14 cellular contexts compared by ENCODE assay signal in genomic region chr2:238493411-238493810, GRCh38.
DNase-seq lines count a peak whose midpoint lies in the region; ATAC-seq and TF ChIP-seq lines count a peak whose summit lies in the region.
"Had no signal": no experiment of that assay in that cellular context is flagged by ENCODE, and none has a peak within 500 bp of the region (broad histone marks: within the 10 kb centered on the region; RNA-seq: fewer than 3 reads in every experiment).

No MANE protein-coding gene starts in this region.

- CTCF ChIA-PET in activated CD8-positive, alpha-beta memory T cell treated with anti-CD3 and anti-CD28 coated beads, Interleukin-2, amount 10 ng/mL, durations not matched to agents 7 days and 5 days (lab: Charles Lee) = interaction anchor here (0.8 to 2.2 kb wide), 7 partner anchors 9 to 204 kb away, joined by 3 to 6 read pairs (median 3); no protein-coding TSS in a partner anchor
- CTCF ChIA-PET in CD4-positive, alpha-beta memory T cell (lab: Charles Lee; ENCODE audit: partially characterized antibody) = interaction anchor here (0.7 kb wide), 1 partner anchor 165 kb away, joined by 3 read pairs; no protein-coding TSS in a partner anchor
- CTCF ChIA-PET in activated CD8-positive, alpha-beta T cell treated with anti-CD3 and anti-CD28 coated beads for 36 hours (lab: Charles Lee) = interaction anchor here (1.2 to 1.6 kb wide), 5 partner anchors 9 to 122 kb away, joined by 3 to 7 read pairs (median 3); no protein-coding TSS in a partner anchor

- in situ Hi-C loops in transverse colon (cut with MboI; ENCODE audit: low pct_ligation_motif_present in 1 of 4, low pct_unique_long_range_greater_than_20kb in 1 of 4, low sequenced_read_pairs in 3 of 4) = no loop called here

- no peaks in the 10 kb centered on the region for H3K36me3 ChIP-seq in CD4-positive, alpha-beta memory T cell (ENCODE audit: insufficient read depth, low read length)
- no peaks in the 10 kb centered on the region for H3K36me3 ChIP-seq in transverse colon

- TF ChIP-seq CTCF in activated CD8-positive, alpha-beta T cell treated with anti-CD3 and anti-CD28 coated beads for 36 hours (IDR thresholded peaks at IDR 0.05) = no peak
- no peak for TF ChIP-seq CTCF in transverse colon (IDR thresholded peaks at IDR 0.05)

- 81 to 87% methylated on average over 4 to 5 of the region's 5 CpGs for WGBS in transverse colon (ENCODE audit: low coverage in 1 of 2), 2 donors

- H3K9me3 ChIP-seq in CD4-positive, alpha-beta memory T cell (ENCODE audit: control insufficient read depth in 1 of 2, low read length in 2 of 2) = no peaks in the 10 kb centered on the region
- H3K9me3 ChIP-seq in transverse colon = no peaks in the 10 kb centered on the region
- H3K9me3 ChIP-seq: A549 had no signal

- H3K4me1 ChIP-seq in CD4-positive, alpha-beta memory T cell (ENCODE audit: insufficient read depth, low read length) = peaks cover 27% of the 10 kb centered on the region
- H3K4me1 ChIP-seq in transverse colon = peaks cover 0 to 5% (median 0%) of the 10 kb centered on the region in 4 donors
- H3K4me1 ChIP-seq: A549 had no signal

- ATAC-seq in activated CD8-positive, alpha-beta memory T cell treated with anti-CD3 and anti-CD28 coated beads, Interleukin-2, amount 10 ng/mL, durations not matched to agents 7 days and 5 days = no peak
- no peak for ATAC-seq in activated CD8-positive, alpha-beta T cell treated with anti-CD3 and anti-CD28 coated beads for 36 hours
- ATAC-seq in naive thymus-derived CD8-positive, alpha-beta T cell = no peak
- ATAC-seq: A549 had no signal

- no peaks in the 10 kb centered on the region for H3K9me3 Mint-ChIP-seq in activated CD8-positive, alpha-beta memory T cell treated with anti-CD3 and anti-CD28 coated beads, Interleukin-2, amount 10 ng/mL, durations not matched to agents 7 days and 5 days (ENCODE audit: low read depth)
- no peaks in the 10 kb centered on the region for H3K9me3 Mint-ChIP-seq in CD4-positive, alpha-beta memory T cell
- no peaks in the 10 kb centered on the region for H3K9me3 Mint-ChIP-seq in activated CD8-positive, alpha-beta T cell treated with anti-CD3 and anti-CD28 coated beads for 36 hours
- no peaks in the 10 kb centered on the region for H3K9me3 Mint-ChIP-seq in naive thymus-derived CD8-positive, alpha-beta T cell
- H3K9me3 Mint-ChIP-seq: CD4-positive, CD25-positive, alpha-beta regulatory T cell had no signal

- H3K36me3 Mint-ChIP-seq in activated CD8-positive, alpha-beta memory T cell treated with anti-CD3 and anti-CD28 coated beads, Interleukin-2, amount 10 ng/mL, durations not matched to agents 7 days and 5 days = no peaks in the 10 kb centered on the region
- H3K36me3 Mint-ChIP-seq in CD4-positive, alpha-beta memory T cell = no peaks in the 10 kb centered on the region
- no peaks in the 10 kb centered on the region for H3K36me3 Mint-ChIP-seq in activated CD8-positive, alpha-beta T cell treated with anti-CD3 and anti-CD28 coated beads for 36 hours (ENCODE audit: low read depth)
- no peaks in the 10 kb centered on the region for H3K36me3 Mint-ChIP-seq in naive thymus-derived CD8-positive, alpha-beta T cell
- H3K36me3 Mint-ChIP-seq: CD4-positive, CD25-positive, alpha-beta regulatory T cell had no signal

- no peaks in the 10 kb centered on the region for H3K27me3 ChIP-seq in CD4-positive, alpha-beta memory T cell (ENCODE audit: insufficient read depth, low read length)
- H3K27me3 ChIP-seq in transverse colon = no peaks in the 10 kb centered on the region

- H3K4me1 Mint-ChIP-seq in activated CD8-positive, alpha-beta memory T cell treated with anti-CD3 and anti-CD28 coated beads, Interleukin-2, amount 10 ng/mL, durations not matched to agents 7 days and 5 days = peaks cover 35% of the 10 kb centered on the region
- H3K4me1 Mint-ChIP-seq in CD4-positive, alpha-beta memory T cell = peaks cover 12 to 36% (median 26%) of the 10 kb centered on the region in 4 donors
- H3K4me1 Mint-ChIP-seq in activated CD8-positive, alpha-beta T cell treated with anti-CD3 and anti-CD28 coated beads for 36 hours (ENCODE audit: low read depth) = peaks cover 22% of the 10 kb centered on the region
- peaks cover 23 to 43% (median 34%) of the 10 kb centered on the region in 4 donors for H3K4me1 Mint-ChIP-seq in naive thymus-derived CD8-positive, alpha-beta T cell

- peak overlapping the region; percentile 80 for H3K27ac Mint-ChIP-seq in activated CD8-positive, alpha-beta memory T cell treated with anti-CD3 and anti-CD28 coated beads, Interleukin-2, amount 10 ng/mL, durations not matched to agents 7 days and 5 days
- H3K27ac Mint-ChIP-seq in CD4-positive, alpha-beta memory T cell = peak overlapping the region in 4 of 7 donors; percentile 50 to 87 (median 73)
- H3K27ac Mint-ChIP-seq in activated CD8-positive, alpha-beta T cell treated with anti-CD3 and anti-CD28 coated beads for 36 hours = peak overlapping the region; percentile 65
- peak overlapping the region; percentile 63 to 91 (median 86) for H3K27ac Mint-ChIP-seq in naive thymus-derived CD8-positive, alpha-beta T cell

- no peak overlapping the region for H3K4me3 ChIP-seq in CD4-positive, alpha-beta memory T cell (ENCODE audit: low read length in 2 of 2)
- H3K4me3 ChIP-seq in transverse colon = no peak overlapping the region
- H3K4me3 ChIP-seq: A549, GM23248 had no signal

- no peak overlapping the region for H3K4me3 Mint-ChIP-seq in activated CD8-positive, alpha-beta memory T cell treated with anti-CD3 and anti-CD28 coated beads, Interleukin-2, amount 10 ng/mL, durations not matched to agents 7 days and 5 days
- peak overlapping the region in 5 of 8 donors; percentile 36 to 80 (median 46) for H3K4me3 Mint-ChIP-seq in CD4-positive, alpha-beta memory T cell
- no peak overlapping the region for H3K4me3 Mint-ChIP-seq in activated CD8-positive, alpha-beta T cell treated with anti-CD3 and anti-CD28 coated beads for 36 hours
- peak overlapping the region in 7 of 10 donors; percentile 31 to 85 (median 70) for H3K4me3 Mint-ChIP-seq in naive thymus-derived CD8-positive, alpha-beta T cell

- DNase-seq in activated CD8-positive, alpha-beta memory T cell treated with anti-CD3 and anti-CD28 coated beads, Interleukin-2, amount 10 ng/mL, durations not matched to agents 7 days and 5 days = peak; percentile 22
- DNase-seq in activated CD8-positive, alpha-beta memory T cell treated with anti-CD3 and anti-CD28 coated beads, Interleukin-2, amount 50 U/mL, for 4 hours = no peak
- DNase-seq in CD4-positive, alpha-beta memory T cell = no peak
- DNase-seq in activated CD8-positive, alpha-beta T cell treated with anti-CD3 and anti-CD28 coated beads for 36 hours = no peak
- no peak for DNase-seq in naive thymus-derived CD8-positive, alpha-beta T cell
- DNase-seq in NCI-H187 (lab: John Stamatoyannopoulos, UW) (no peak), transverse colon (no peak)
- DNase-seq: CD4-positive, CD25-positive, alpha-beta regulatory T cell; GM23248; NCI-H1092 treated with DMSO at 0.1 percent for 48 hours; NCI-H1694 treated with DMSO at 0.1 percent for 48 hours; NCI-H446 treated with DMSO at 0.1 percent for 48 hours; NCI-H748 treated with DMSO at 0.1 percent for 48 hours had no signal

- no peak for TF ChIP-seq POLR2A in transverse colon (IDR thresholded peaks at IDR 0.05)

- H3K27me3 Mint-ChIP-seq in activated CD8-positive, alpha-beta memory T cell treated with anti-CD3 and anti-CD28 coated beads, Interleukin-2, amount 10 ng/mL, durations not matched to agents 7 days and 5 days = peaks cover 2% of the 10 kb centered on the region
- H3K27me3 Mint-ChIP-seq in CD4-positive, alpha-beta memory T cell = no peaks in the 10 kb centered on the region
- no peaks in the 10 kb centered on the region for H3K27me3 Mint-ChIP-seq in activated CD8-positive, alpha-beta T cell treated with anti-CD3 and anti-CD28 coated beads for 36 hours
- H3K27me3 Mint-ChIP-seq in naive thymus-derived CD8-positive, alpha-beta T cell = no peaks in the 10 kb centered on the region

- intact Hi-C loops in CD4-positive, alpha-beta memory T cell (cut with micrococcal nuclease) = no loop called here
- intact Hi-C loops in activated CD8-positive, alpha-beta T cell treated with anti-CD3 and anti-CD28 coated beads for 36 hours (cut with micrococcal nuclease) = no loop called here
- intact Hi-C loops in transverse colon (cut with DNase I; ENCODE audit: low total_unique reads) = no loop called here

- POLR2A ChIA-PET in CD4-positive, alpha-beta memory T cell (lab: Charles Lee; ENCODE audit: partially characterized antibody) = no interaction called here
- POLR2A ChIA-PET in activated CD8-positive, alpha-beta T cell treated with anti-CD3 and anti-CD28 coated beads for 36 hours (lab: Charles Lee) = interaction anchor here (1.0 to 1.1 kb wide), 2 partner anchors 23 to 63 kb away, joined by 3 read pairs; no protein-coding TSS in a partner anchor
- POLR2A ChIA-PET in naive thymus-derived CD8-positive, alpha-beta T cell (lab: Charles Lee) = interaction anchor here (0.6 kb wide), 1 partner anchor 160 kb away, joined by 3 read pairs; no protein-coding TSS in a partner anchor

- H3K27ac ChIP-seq in CD4-positive, alpha-beta memory T cell (ENCODE audit: low read depth, low read length) = no peak overlapping the region
- H3K27ac ChIP-seq in transverse colon = no peak overlapping the region
- H3K27ac ChIP-seq: A549, GM23248 had no signal

- no peak for TF ChIP-seq EP300 in transverse colon (IDR thresholded peaks at IDR 0.05; ENCODE audit: low read depth)

Comparison
In these comparisons a context has a peak if more than half of its experiments do, and no peak if none do; other contexts are left out.
1. H3K4me3 Mint-ChIP-seq: peak in CD4-positive, alpha-beta memory T cell (5 of 8) and naive thymus-derived CD8-positive, alpha-beta T cell (7 of 10); none in activated CD8-positive, alpha-beta memory T cell treated with anti-CD3 and anti-CD28 coated beads, Interleukin-2, amount 10 ng/mL, durations not matched to agents 7 days and 5 days (single experiment) and activated CD8-positive, alpha-beta T cell treated with anti-CD3 and anti-CD28 coated beads for 36 hours (single experiment).
2. Peak in every context shown above with its lines, with median percentiles within 50 percentile points of each other: H3K27ac Mint-ChIP-seq.